1 cellular context compared by ENCODE assay signal in genomic region chrX:108443065-108443464, GRCh38.
TF ChIP-seq lines count a peak whose summit lies in the region.

No MANE protein-coding gene starts in this region.

TF ChIP-seq in HepG2, 621 proteins besides CTCF, POLR2A, EP300 and RAD21:
- no peak for TF ChIP-seq ZNF256 (CRISPR knock-in tag; conservative IDR thresholded peaks at IDR 0.05)
- TF ChIP-seq SP5 (CRISPR knock-in tag; IDR thresholded peaks at IDR 0.05; ENCODE audit: borderline replicate concordance, low read depth), result no peak
- TF ChIP-seq MEIS2 (CRISPR knock-in tag; IDR thresholded peaks at IDR 0.05), result no peak
- no peak for TF ChIP-seq ATF5 (CRISPR knock-in tag; IDR thresholded peaks at IDR 0.05; ENCODE audit: low read depth)
- no peak for TF ChIP-seq ZBTB40 (IDR thresholded peaks at IDR 0.05)
- TF ChIP-seq ZBTB40 (CRISPR knock-in tag; IDR thresholded peaks at IDR 0.05), result no peak
